15 cellular contexts compared by ENCODE assay signal in the genomic region with DNA sequence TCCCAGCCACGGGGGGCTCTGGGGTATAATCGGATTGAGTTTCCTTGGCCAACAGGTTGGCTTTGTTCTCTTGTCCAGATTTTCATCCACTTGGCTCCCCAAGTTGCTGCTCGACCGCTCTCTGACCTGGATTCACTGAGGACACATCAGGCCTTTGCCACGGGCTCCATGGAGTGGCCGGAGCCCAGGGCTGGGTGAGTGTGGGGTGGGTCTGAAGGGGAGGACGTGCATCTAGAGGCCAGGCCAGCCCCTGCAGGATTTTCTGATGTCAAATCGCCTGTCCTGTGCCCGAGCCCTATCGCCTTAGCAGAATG.
DNase-seq lines count a peak whose midpoint lies in the region; TF ChIP-seq lines count a peak whose summit lies in the region.
"Had no signal": no experiment of that assay in that cellular context is flagged by ENCODE, and none has a peak within 500 bp of the region (broad histone marks: within the 10 kb centered on the region; RNA-seq: fewer than 3 reads in every experiment).

No MANE protein-coding gene starts in this region.

- peaks cover 60% of the 10 kb centered on the region for H3K4me1 ChIP-seq in Karpas-422 (ENCODE audit: low read length)
- peaks cover 0 to 12% of the 10 kb centered on the region in 2 donors for H3K4me1 ChIP-seq in adrenal gland (replicated peaks in 1 of 2)
- no peaks in the 10 kb centered on the region for H3K4me1 ChIP-seq in neural progenitor cell
- H3K4me1 ChIP-seq: HAP-1 had no signal

- H3K9me3 Mint-ChIP-seq in neural progenitor cell, result no peaks in the 10 kb centered on the region
- no peaks in the 10 kb centered on the region for H3K9me3 Mint-ChIP-seq in activated T-helper 1 cell treated with anti-CD3 and anti-CD28 coated beads, Interleukin-12 subunit alpha, Interleukin-12 subunit beta, Interleukin-2, Interleukin-4 antibody, amounts not matched to agents 30 ng/mL and 10 ng/mL and 1 ng/mL, durations not matched to agents 14 hours and 24 hours and 36 hours
- H3K9me3 Mint-ChIP-seq: CD4-positive, alpha-beta memory T cell had no signal

- H3K27ac Mint-ChIP-seq in neural progenitor cell, result no peak overlapping the region
- H3K27ac Mint-ChIP-seq in activated T-helper 1 cell treated with anti-CD3 and anti-CD28 coated beads, Interleukin-12 subunit alpha, Interleukin-12 subunit beta, Interleukin-2, Interleukin-4 antibody, amounts not matched to agents 30 ng/mL and 10 ng/mL and 1 ng/mL, durations not matched to agents 14 hours and 24 hours and 36 hours, result no peak overlapping the region
- H3K27ac Mint-ChIP-seq: CD4-positive, alpha-beta memory T cell; IgD-negative memory B cell had no signal

- H3K27me3 Mint-ChIP-seq in neural progenitor cell (ENCODE audit: insufficient read depth, low read depth), result peaks cover 8% of the 10 kb centered on the region
- H3K27me3 Mint-ChIP-seq in activated T-helper 1 cell treated with anti-CD3 and anti-CD28 coated beads, Interleukin-12 subunit alpha, Interleukin-12 subunit beta, Interleukin-2, Interleukin-4 antibody, amounts not matched to agents 30 ng/mL and 10 ng/mL and 1 ng/mL, durations not matched to agents 14 hours and 24 hours and 36 hours (ENCODE audit: insufficient read depth), result no peaks in the 10 kb centered on the region
- H3K27me3 Mint-ChIP-seq: IgD-negative memory B cell had no signal

- H3K9ac ChIP-seq in Karpas-422 (ENCODE audit: low read length), result 0 out of 2 replicates have a peak overlapping the region, but pooled peaks have one; percentile 28
- no peak overlapping the region for H3K9ac ChIP-seq in neural progenitor cell

- WGBS in adrenal gland, 4 donors, result 80 to 88% (median 86%) methylated on average over 7 to 10 of the region's 10 CpGs

- H3K4me3 Mint-ChIP-seq in neural progenitor cell, result no peak overlapping the region
- no peak overlapping the region for H3K4me3 Mint-ChIP-seq in activated T-helper 1 cell treated with anti-CD3 and anti-CD28 coated beads, Interleukin-12 subunit alpha, Interleukin-12 subunit beta, Interleukin-2, Interleukin-4 antibody, amounts not matched to agents 30 ng/mL and 10 ng/mL and 1 ng/mL, durations not matched to agents 14 hours and 24 hours and 36 hours
- H3K4me3 Mint-ChIP-seq: CD4-positive, alpha-beta memory T cell; IgD-negative memory B cell had no signal

- no peaks in the 10 kb centered on the region for H3K9me2 ChIP-seq in Karpas-422 (replicated peaks; ENCODE audit: insufficient read depth, low read length)

- DNase-seq in Karpas-422, result no peak
- DNase-seq in adrenal gland, result no peak
- no peak for DNase-seq in neural progenitor cell (ENCODE audit: low spot score)
- no peak for DNase-seq in activated T-helper 1 cell treated with anti-CD3 and anti-CD28 coated beads, Interleukin-12 subunit alpha, Interleukin-12 subunit beta, Interleukin-2, Interleukin-4 antibody, amounts not matched to agents 30 ng/mL and 10 ng/mL and 1 ng/mL, durations not matched to agents 14 hours and 24 hours and 36 hours (ENCODE audit: low spot score)
- no peak for DNase-seq in HuH-7.5 (ENCODE audit: low spot score)
- no peak for DNase-seq in NCI-H345 treated with DMSO at 0.1 percent for 48 hours (lab: John Stamatoyannopoulos, UW; ENCODE audit: unreplicated experiment)
- no peak for DNase-seq in cerebellar cortex (ENCODE audit: low spot score)
- DNase-seq: ACHN; CD4-positive, alpha-beta memory T cell; DMS79; GOT3 had no signal

- H3K4me2 ChIP-seq in Karpas-422 (ENCODE audit: low read depth, low read length, poor library complexity, severe bottlenecking), result no peak overlapping the region
- no peak overlapping the region for H3K4me2 ChIP-seq in neural progenitor cell

- TF ChIP-seq CTCF in adrenal gland (IDR thresholded peaks at IDR 0.05) (no peak), neural progenitor cell (IDR thresholded peaks at IDR 0.05) (no peak)

- no peaks in the 10 kb centered on the region for H3F3A ChIP-seq in neural progenitor cell (ENCODE audit: low read depth)

- H3K9me3 ChIP-seq in Karpas-422 (ENCODE audit: low read length), result no peaks in the 10 kb centered on the region
- no peaks in the 10 kb centered on the region for H3K9me3 ChIP-seq in adrenal gland (replicated peaks in 1 of 3)
- H3K9me3 ChIP-seq in neural progenitor cell (ENCODE audit: low read depth), result no peaks in the 10 kb centered on the region
- H3K9me3 ChIP-seq: HAP-1 had no signal

- H3K36me3 Mint-ChIP-seq in neural progenitor cell, result no peaks in the 10 kb centered on the region
- no peaks in the 10 kb centered on the region for H3K36me3 Mint-ChIP-seq in activated T-helper 1 cell treated with anti-CD3 and anti-CD28 coated beads, Interleukin-12 subunit alpha, Interleukin-12 subunit beta, Interleukin-2, Interleukin-4 antibody, amounts not matched to agents 30 ng/mL and 10 ng/mL and 1 ng/mL, durations not matched to agents 14 hours and 24 hours and 36 hours (ENCODE audit: low read depth)
- H3K36me3 Mint-ChIP-seq: CD4-positive, alpha-beta memory T cell had no signal

- H2AFZ ChIP-seq in Karpas-422 (ENCODE audit: low read length) (no peak overlapping the region), neural progenitor cell (replicated peaks) (peak overlapping the region; percentile 26)

- H4K20me1 ChIP-seq in Karpas-422 (ENCODE audit: insufficient read depth, low read depth, low read length), result no peaks in the 10 kb centered on the region
- no peaks in the 10 kb centered on the region for H4K20me1 ChIP-seq in neural progenitor cell (ENCODE audit: low read depth)

- no peak for TF ChIP-seq POLR2A in adrenal gland (IDR thresholded peaks at IDR 0.05)

- H3K27me3 ChIP-seq in Karpas-422 (ENCODE audit: low read length) (no peaks in the 10 kb centered on the region), adrenal gland (no peaks in the 10 kb centered on the region), neural progenitor cell (no peaks in the 10 kb centered on the region)

- peaks cover 28% of the 10 kb centered on the region for H3K4me1 Mint-ChIP-seq in neural progenitor cell
- no peaks in the 10 kb centered on the region for H3K4me1 Mint-ChIP-seq in activated T-helper 1 cell treated with anti-CD3 and anti-CD28 coated beads, Interleukin-12 subunit alpha, Interleukin-12 subunit beta, Interleukin-2, Interleukin-4 antibody, amounts not matched to agents 30 ng/mL and 10 ng/mL and 1 ng/mL, durations not matched to agents 14 hours and 24 hours and 36 hours (ENCODE audit: low read depth)
- H3K4me1 Mint-ChIP-seq: CD4-positive, alpha-beta memory T cell had no signal

- H3K27ac ChIP-seq in Karpas-422 (ENCODE audit: low read length) (no peak overlapping the region), adrenal gland (peak overlapping the region; percentile 17 to 68 (median 52)), neural progenitor cell (no peak overlapping the region)
- H3K27ac ChIP-seq: C4-2B had no signal

- H3K4me3 ChIP-seq in Karpas-422 (ENCODE audit: low read length) (no peak overlapping the region), adrenal gland (no peak overlapping the region), neural progenitor cell (no peak overlapping the region)
- H3K4me3 ChIP-seq: GM12878, HAP-1 had no signal

- H3K36me3 ChIP-seq in Karpas-422 (ENCODE audit: insufficient read depth, low read length) (0 out of 2 replicates have a peak, but pooled peaks cover 7% of the 10 kb centered on the region), adrenal gland (replicated peaks in 1 of 2) (no peaks in the 10 kb centered on the region), neural progenitor cell (no peaks in the 10 kb centered on the region)
- H3K36me3 ChIP-seq: HAP-1 had no signal

- intact Hi-C loops in adrenal gland (cut with DNase I), result no loop called here
- intact Hi-C loops in activated T-helper 1 cell treated with anti-CD3 and anti-CD28 coated beads, Interleukin-12 subunit alpha, Interleukin-12 subunit beta, Interleukin-2, Interleukin-4 antibody, amounts not matched to agents 30 ng/mL and 10 ng/mL and 1 ng/mL, durations not matched to agents 14 hours and 24 hours and 36 hours (cut with micrococcal nuclease), result no loop called here

- no peaks in the 10 kb centered on the region for H3K79me2 ChIP-seq in Karpas-422 (ENCODE audit: low read length)
- H3K79me2 ChIP-seq in neural progenitor cell (ENCODE audit: low read depth), result no peaks in the 10 kb centered on the region

Comparison
In these comparisons a context has a peak if more than half of its experiments do, and no peak if none do; other contexts are left out.
1. H3K27ac ChIP-seq: peak in adrenal gland (5 of 5); none in Karpas-422 (single experiment) and neural progenitor cell (single experiment).